In the genomic region with DNA sequence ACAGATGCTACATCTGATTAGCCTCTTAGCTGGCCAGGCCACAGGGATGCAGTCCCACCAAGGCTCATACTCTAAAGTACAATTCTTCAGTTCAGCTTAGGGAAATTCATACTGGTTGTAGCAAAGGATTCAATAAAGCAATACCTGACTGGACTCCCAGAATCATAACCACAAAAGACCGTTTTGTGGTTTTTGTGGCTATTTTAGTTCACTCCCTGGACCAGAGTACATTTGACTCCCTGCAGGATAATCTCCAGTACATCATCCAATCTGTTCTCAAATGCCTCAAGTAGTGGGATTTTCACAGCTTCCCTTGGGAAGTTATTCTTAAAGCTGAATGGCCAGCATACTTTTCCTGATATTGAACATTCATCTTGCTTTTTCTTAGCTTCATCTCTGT, we compare ENCODE assay signal across 29 cellular contexts.
"Had no signal": no experiment of that assay in that cellular context is flagged by ENCODE, and none has a peak within 500 bp of the region (broad histone marks: within the 10 kb centered on the region; RNA-seq: fewer than 3 reads in every experiment).

No MANE protein-coding gene starts in this region.

- H3K79me2 ChIP-seq: hepatocyte had no signal

- H3K4me2 ChIP-seq: hepatocyte had no signal

- H3K4me3 ChIP-seq: breast epithelium, esophagus muscularis mucosa, hepatocyte, mucosa of descending colon, ovary, psoas muscle, spleen, testis had no signal

- ATAC-seq: activated CD8-positive, alpha-beta memory T cell treated with anti-CD3 and anti-CD28 coated beads, Interleukin-2, amount 10 ng/mL, durations not matched to agents 7 days and 5 days; left cardiac atrium; mucosa of descending colon; naive thymus-derived CD4-positive, alpha-beta T cell; psoas muscle; sciatic nerve; stimulated activated memory B cell treated with anti-CD40 and anti-IgM and Interleukin-4, amounts not matched to agents 10 μg/mL and 1 μg/mL and 100 μg/mL, for 72 hours had no signal

- H3K36me3 ChIP-seq: breast epithelium, esophagus muscularis mucosa, ovary, spleen had no signal

- H3K36me3 Mint-ChIP-seq: activated CD8-positive, alpha-beta memory T cell treated with anti-CD3 and anti-CD28 coated beads, Interleukin-2, amount 10 ng/mL, durations not matched to agents 7 days and 5 days; activated naive CD8-positive, alpha-beta T cell treated with anti-CD3 and anti-CD28 coated beads, Interleukin-2, amount 10 ng/mL, durations not matched to agents 7 days and 5 days; naive thymus-derived CD4-positive, alpha-beta T cell; stimulated activated memory B cell treated with anti-CD40 and anti-IgM and Interleukin-4, amounts not matched to agents 10 μg/mL and 1 μg/mL and 100 μg/mL, for 72 hours; type B pancreatic cell had no signal

- H3K27me3 Mint-ChIP-seq: activated B cell treated with CpG ODN at 0.5 μM for 24 hours; stimulated activated memory B cell treated with anti-CD40 and anti-IgM and Interleukin-4, amounts not matched to agents 10 μg/mL and 1 μg/mL and 100 μg/mL, for 72 hours; type B pancreatic cell had no signal

- H3K4me1 ChIP-seq: breast epithelium, esophagus muscularis mucosa, psoas muscle, spleen had no signal

- H2AFZ ChIP-seq: hepatocyte had no signal

- H3K9me3 Mint-ChIP-seq: activated B cell treated with CpG ODN at 0.5 μM for 24 hours; activated CD4-positive, alpha-beta memory T cell treated with anti-CD3 and anti-CD28 coated beads, Interleukin-2, amount 10 ng/mL, durations not matched to agents 7 days and 5 days; activated naive CD8-positive, alpha-beta T cell treated with anti-CD3 and anti-CD28 coated beads, Interleukin-2, amount 10 ng/mL, durations not matched to agents 7 days and 5 days; activated T-cell treated with anti-CD3 and anti-CD28 coated beads, Interleukin-2, amount 50 U/mL, for 24 hours; activated T-helper 2 cell treated with anti-CD3 and anti-CD28 coated beads, Interferon-gamma antibody, Interleukin-2, Interleukin-4, amounts not matched to agents 10 μg/mL and 5 μg/mL and 100 μg/mL, durations not matched to agents 14 hours and 24 hours and 36 hours; naive thymus-derived CD4-positive, alpha-beta T cell; stimulated activated memory B cell treated with anti-CD40 and anti-IgM and Interleukin-4, amounts not matched to agents 10 μg/mL and 1 μg/mL and 100 μg/mL, for 72 hours had no signal

- DNase-seq: activated B cell treated with CpG ODN at 0.5 μM for 24 hours; activated CD4-positive, alpha-beta memory T cell treated with anti-CD3 and anti-CD28 coated beads, Interleukin-2, amount 10 ng/mL, durations not matched to agents 7 days and 5 days; activated CD4-positive, alpha-beta T cell treated with anti-CD3 and anti-CD28 coated beads for 48 hours; activated CD8-positive, alpha-beta memory T cell treated with anti-CD3 and anti-CD28 coated beads, Interleukin-2, amount 10 ng/mL, durations not matched to agents 7 days and 5 days; activated naive CD4-positive, alpha-beta T cell treated with Interleukin-2 at 50 U/mL for 16 hours; activated naive CD8-positive, alpha-beta T cell treated with anti-CD3 and anti-CD28 coated beads, Interleukin-2, amount 10 ng/mL, durations not matched to agents 7 days and 5 days; activated T-cell treated with anti-CD3 and anti-CD28 coated beads, Interleukin-2, amount 50 U/mL, for 24 hours; effector CD4-positive, alpha-beta T cell; foreskin fibroblast; left cardiac atrium; mesenchymal stem cell; mucosa of descending colon; naive thymus-derived CD4-positive, alpha-beta T cell; ovary; psoas muscle; spleen; stimulated activated CD4-positive, alpha-beta T cell treated with anti-CD3 and anti-CD28 coated beads, Interleukin-4, amount 100 ng/mL, for 4 hours; T-helper 1 cell; T-helper 9 cell; testis had no signal

- H3K27me3 ChIP-seq: breast epithelium, hepatocyte, ovary, spleen, testis had no signal

- H3K27ac Mint-ChIP-seq: activated B cell treated with CpG ODN at 0.5 μM for 24 hours; activated CD4-positive, alpha-beta memory T cell treated with anti-CD3 and anti-CD28 coated beads, Interleukin-2, amount 10 ng/mL, durations not matched to agents 7 days and 5 days; activated CD8-positive, alpha-beta memory T cell treated with anti-CD3 and anti-CD28 coated beads, Interleukin-2, amount 10 ng/mL, durations not matched to agents 7 days and 5 days; activated naive CD8-positive, alpha-beta T cell treated with anti-CD3 and anti-CD28 coated beads, Interleukin-2, amount 10 ng/mL, durations not matched to agents 7 days and 5 days; activated T-cell treated with anti-CD3 and anti-CD28 coated beads, Interleukin-2, amount 50 U/mL, for 24 hours; activated T-helper 2 cell treated with anti-CD3 and anti-CD28 coated beads, Interferon-gamma antibody, Interleukin-2, Interleukin-4, amounts not matched to agents 10 μg/mL and 5 μg/mL and 100 μg/mL, durations not matched to agents 14 hours and 24 hours and 36 hours; naive thymus-derived CD4-positive, alpha-beta T cell; stimulated activated memory B cell treated with anti-CD40 and anti-IgM and Interleukin-4, amounts not matched to agents 10 μg/mL and 1 μg/mL and 100 μg/mL, for 72 hours had no signal

- FAIRE-seq: endothelial cell of umbilical vein, islet of Langerhans had no signal

- H3K9me3 ChIP-seq: breast epithelium, esophagus muscularis mucosa, mucosa of descending colon, ovary, psoas muscle, spleen, testis had no signal

- H3K4me1 Mint-ChIP-seq: activated B cell treated with CpG ODN at 0.5 μM for 24 hours; activated CD4-positive, alpha-beta memory T cell treated with anti-CD3 and anti-CD28 coated beads, Interleukin-2, amount 10 ng/mL, durations not matched to agents 7 days and 5 days; activated CD8-positive, alpha-beta memory T cell treated with anti-CD3 and anti-CD28 coated beads, Interleukin-2, amount 10 ng/mL, durations not matched to agents 7 days and 5 days; activated naive CD8-positive, alpha-beta T cell treated with anti-CD3 and anti-CD28 coated beads, Interleukin-2, amount 10 ng/mL, durations not matched to agents 7 days and 5 days; naive thymus-derived CD4-positive, alpha-beta T cell; stimulated activated memory B cell treated with anti-CD40 and anti-IgM and Interleukin-4, amounts not matched to agents 10 μg/mL and 1 μg/mL and 100 μg/mL, for 72 hours had no signal

- H3K4me3 Mint-ChIP-seq: activated B cell treated with CpG ODN at 0.5 μM for 24 hours; activated CD4-positive, alpha-beta memory T cell treated with anti-CD3 and anti-CD28 coated beads, Interleukin-2, amount 10 ng/mL, durations not matched to agents 7 days and 5 days; activated CD8-positive, alpha-beta memory T cell treated with anti-CD3 and anti-CD28 coated beads, Interleukin-2, amount 10 ng/mL, durations not matched to agents 7 days and 5 days; activated naive CD8-positive, alpha-beta T cell treated with anti-CD3 and anti-CD28 coated beads, Interleukin-2, amount 10 ng/mL, durations not matched to agents 7 days and 5 days; activated T-cell treated with anti-CD3 and anti-CD28 coated beads, Interleukin-2, amount 50 U/mL, for 24 hours; naive thymus-derived CD4-positive, alpha-beta T cell; stimulated activated memory B cell treated with anti-CD40 and anti-IgM and Interleukin-4, amounts not matched to agents 10 μg/mL and 1 μg/mL and 100 μg/mL, for 72 hours had no signal

- H3K27ac ChIP-seq: breast epithelium, esophagus muscularis mucosa, hepatocyte, ovary, psoas muscle, spleen, testis had no signal
